ENCODE assay signal across 1 cellular context in genomic region chr7:159015081-159015893, GRCh38.
TF ChIP-seq lines count a peak whose summit lies in the region.

No MANE protein-coding gene starts in this region.

TF ChIP-seq in K562, 482 proteins besides CTCF, POLR2A, EP300 and RAD21 (continues in another document):
- TF ChIP-seq MGA (IDR thresholded peaks at IDR 0.05) (peak; percentile 88), E4F1 (CRISPR knock-in tag; IDR thresholded peaks at IDR 0.05; ENCODE audit: borderline replicate concordance) (no peak), DPF2 (IDR thresholded peaks at IDR 0.05) (no peak), HOXB6 (CRISPR knock-in tag; IDR thresholded peaks at IDR 0.05; ENCODE audit: borderline replicate concordance) (no peak), ZNF507 (tag; conservative IDR thresholded peaks at IDR 0.05) (no peak), ZNF431 (CRISPR knock-in tag; IDR thresholded peaks at IDR 0.05) (no peak), RBM17 (IDR thresholded peaks at IDR 0.05; ENCODE audit: borderline replicate concordance, low read depth, low read length) (no peak), ARID3B (CRISPR knock-in tag; IDR thresholded peaks at IDR 0.05; ENCODE audit: borderline replicate concordance) (no peak), CREB1 (IDR thresholded peaks at IDR 0.05) (no peak), CREB1 (CRISPR knock-in tag; IDR thresholded peaks at IDR 0.05) (no peak), ZNF175 (CRISPR knock-in tag; IDR thresholded peaks at IDR 0.05; ENCODE audit: low read depth) (no peak), ZBTB7A (IDR thresholded peaks at IDR 0.05; ENCODE audit: borderline replicate concordance, control insufficient read depth, low read depth, low read length) (peak; percentile 57), HDAC1 (IDR thresholded peaks at IDR 0.05) (no peak), ZC3H8 (IDR thresholded peaks at IDR 0.05) (no peak), ILF3 (IDR thresholded peaks at IDR 0.05; ENCODE audit: borderline replicate concordance) (no peak), ATF3 (IDR thresholded peaks at IDR 0.05) (peak; percentile 82), ATF3 (CRISPR knock-in tag; conservative IDR thresholded peaks at IDR 0.05) (no peak), ARHGAP35 (IDR thresholded peaks at IDR 0.05; ENCODE audit: partially characterized antibody) (no peak), MYC (IDR thresholded peaks at IDR 0.05; ENCODE audit: low read depth, low read length) (peak; percentile 73; the same call in 1 of the 2 replicates), MYC (CRISPR knock-in tag; IDR thresholded peaks at IDR 0.05; ENCODE audit: borderline replicate concordance, low read depth) (no peak), FOXJ3 (CRISPR knock-in tag; IDR thresholded peaks at IDR 0.05) (0 out of 2 replicates have a peak, but pooled peaks have one; percentile 39), RBFOX2 (IDR thresholded peaks at IDR 0.05; ENCODE audit: low read depth, low read length) (0 out of 2 replicates have a peak, but pooled peaks have one; percentile 37), ZNF146 (CRISPR knock-in tag; IDR thresholded peaks at IDR 0.05; ENCODE audit: unreplicated experiment) (no peak), EP400 (IDR thresholded peaks at IDR 0.05) (peak; percentile 66), ZNF12 (CRISPR knock-in tag; IDR thresholded peaks at IDR 0.05) (no peak), VEZF1 (CRISPR knock-in tag; IDR thresholded peaks at IDR 0.05) (peak; percentile 90), JUND (IDR thresholded peaks at IDR 0.05; ENCODE audit: borderline replicate concordance, low read depth, low read length) (peak; percentile 24; the same call in 1 of the 2 replicates), JUND (tag; IDR thresholded peaks at IDR 0.05; ENCODE audit: borderline replicate concordance, low read depth, low read length) (no peak; the same call in 2 of the 3 replicates), ZBTB11 (CRISPR knock-in tag; IDR thresholded peaks at IDR 0.05) (0 out of 6 replicates have a peak, but pooled peaks of 1 of the 3 experiments have one; percentile 38), ZFX (CRISPR knock-in tag; IDR thresholded peaks at IDR 0.05) (peak; percentile 35), CXXC5 (CRISPR knock-in tag; IDR thresholded peaks at IDR 0.05) (no peak), L3MBTL2 (IDR thresholded peaks at IDR 0.05) (peak; percentile 91), MAX (CRISPR knock-in tag; IDR thresholded peaks at IDR 0.05) (0 out of 2 replicates have a peak, but pooled peaks have one; percentile 38), EGR1 (conservative IDR thresholded peaks at IDR 0.05) (peak; percentile 70), MYBL2 (IDR thresholded peaks at IDR 0.05; ENCODE audit: low read depth) (0 out of 2 replicates have a peak, but pooled peaks have one; percentile 20), MYBL2 (CRISPR knock-in tag; IDR thresholded peaks at IDR 0.05; ENCODE audit: borderline replicate concordance) (no peak), SMAD4 (CRISPR knock-in tag; conservative IDR thresholded peaks at IDR 0.05) (0 out of 2 replicates have a peak, but pooled peaks have one; percentile 45), KAT2B (IDR thresholded peaks at IDR 0.05; ENCODE audit: low read depth, low read length) (no peak), E2F6 (IDR thresholded peaks at IDR 0.05; ENCODE audit: borderline replicate concordance in 1 of 2, extremely low read depth in 1 of 2, insufficient read depth in 1 of 2, insufficient read length in 1 of 2, low read depth in 1 of 2, low read length in 1 of 2, poor library complexity in 1 of 2, severe bottlenecking in 1 of 2) (peak; percentile 28 to 67)
